Comparison of ENCODE assay signal across 30 cellular contexts in genomic region chr16:80120899-80121521, GRCh38.
DNase-seq lines count a peak whose midpoint lies in the region; ATAC-seq and TF ChIP-seq lines count a peak whose summit lies in the region.
"Had no signal": no experiment of that assay in that cellular context is flagged by ENCODE, and none has a peak within 500 bp of the region (broad histone marks: within the 10 kb centered on the region; RNA-seq: fewer than 3 reads in every experiment).

No MANE protein-coding gene starts in this region.

- H3K4me1 Mint-ChIP-seq in activated CD4-positive, alpha-beta T cell treated with anti-CD3 and anti-CD28 coated beads for 36 hours, result no peaks in the 10 kb centered on the region
- no peaks in the 10 kb centered on the region for H3K4me1 Mint-ChIP-seq in T-cell
- H3K4me1 Mint-ChIP-seq: activated B cell treated with CpG ODN at 0.5 μM for 24 hours; activated naive CD8-positive, alpha-beta T cell treated with anti-CD3 and anti-CD28 coated beads for 36 hours; H9 had no signal

- TF ChIP-seq POLR2A in stomach (IDR thresholded peaks at IDR 0.05), result no peak

- DNase-seq in NCI-H748 (lab: John Stamatoyannopoulos, UW; ENCODE audit: unreplicated experiment), result peak; percentile 39
- no peak for DNase-seq in NCI-H748 treated with DMSO at 0.1 percent for 48 hours (lab: John Stamatoyannopoulos, UW)
- DNase-seq in NCI-H1105 (lab: John Stamatoyannopoulos, UW), result peak; percentile 28
- peak; percentile 33 for DNase-seq in stomach
- no peak for DNase-seq in activated CD4-positive, alpha-beta T cell treated with anti-CD3 and anti-CD28 coated beads for 36 hours
- no peak for DNase-seq in T-cell
- DNase-seq in central memory CD4-positive, alpha-beta T cell, result no peak
- DNase-seq: activated B cell treated with CpG ODN at 0.5 μM for 24 hours; activated gamma-delta T cell; activated naive CD8-positive, alpha-beta T cell treated with anti-CD3 and anti-CD28 coated beads for 36 hours; activated T-cell treated with anti-CD3 and anti-CD28 coated beads, Interleukin-2, amount 50 U/mL, for 24 hours; AML-193; anterior cingulate cortex; CD4-positive, alpha-beta T cell; H9; islet precursor cell; left ventricle myocardium inferior; MG63; NCI-H146; NCI-H69; nucleus accumbens; SJCRH30; stimulated activated CD8-positive, alpha-beta memory T cell treated with anti-CD3 and anti-CD28 coated beads, Interleukin-4, amount 100 ng/mL, for 48 hours; uterus had no signal

- 45 to 70% (median 50%) methylated on average over 3 of the region's 3 CpGs for WGBS in stomach, 5 donors

- H3K36me3 ChIP-seq in stomach, result no peaks in the 10 kb centered on the region
- H3K36me3 ChIP-seq: left ventricle myocardium inferior, MG63, SJCRH30, thoracic aorta, uterus had no signal

- H3K9me3 Mint-ChIP-seq in activated CD4-positive, alpha-beta T cell treated with anti-CD3 and anti-CD28 coated beads for 36 hours (ENCODE audit: low read depth), result no peaks in the 10 kb centered on the region
- H3K9me3 Mint-ChIP-seq in T-cell, result no peaks in the 10 kb centered on the region
- H3K9me3 Mint-ChIP-seq: activated B cell treated with CpG ODN at 0.5 μM for 24 hours; activated naive CD8-positive, alpha-beta T cell treated with anti-CD3 and anti-CD28 coated beads for 36 hours; activated T-cell treated with anti-CD3 and anti-CD28 coated beads, Interleukin-2, amount 50 U/mL, for 24 hours; CD4-positive, alpha-beta T cell; H9; stimulated activated naive CD8-positive, alpha-beta T cell treated with anti-CD3 and anti-CD28 coated beads, Interleukin-15, Interleukin-2, amounts not matched to agents 100 ng/mL and 50 ng/mL, for 24 hours had no signal

- no peak overlapping the region for H3K27ac ChIP-seq in stomach
- H3K27ac ChIP-seq: HL-60, KMS-11, left ventricle myocardium inferior, SJCRH30, thoracic aorta had no signal

- no peak for TF ChIP-seq CTCF in stomach (IDR thresholded peaks at IDR 0.05)

- ATAC-seq in esophagus mucosa (peak; percentile 55), T-cell (replicated peaks in 1 of 4) (no peak)
- no peak for ATAC-seq in activated CD4-positive, alpha-beta T cell treated with anti-CD3 and anti-CD28 coated beads for 36 hours

- H3K27me3 ChIP-seq in stomach, result no peaks in the 10 kb centered on the region
- H3K27me3 ChIP-seq: MG63, SJCRH30, uterus had no signal

- no peak overlapping the region for H3K4me3 ChIP-seq in stomach
- H3K4me3 ChIP-seq: left ventricle myocardium inferior, MG63, SJCRH30, thoracic aorta, uterus had no signal

- POLR2A ChIA-PET in activated CD4-positive, alpha-beta T cell treated with anti-CD3 and anti-CD28 coated beads for 36 hours (lab: Charles Lee), result no interaction called here
- POLR2A ChIA-PET in T-cell (lab: Charles Lee), result interaction anchor here in 1 of 2 donors (0.7 kb wide), 1 partner anchor 14 kb away, joined by 4 read pairs; no protein-coding TSS in a partner anchor

- no peak for TF ChIP-seq EP300 in stomach (IDR thresholded peaks at IDR 0.05)

- no peak overlapping the region for H3K4me3 Mint-ChIP-seq in activated CD4-positive, alpha-beta T cell treated with anti-CD3 and anti-CD28 coated beads for 36 hours
- no peak overlapping the region for H3K4me3 Mint-ChIP-seq in T-cell
- H3K4me3 Mint-ChIP-seq: activated B cell treated with CpG ODN at 0.5 μM for 24 hours; activated naive CD8-positive, alpha-beta T cell treated with anti-CD3 and anti-CD28 coated beads for 36 hours; activated T-cell treated with anti-CD3 and anti-CD28 coated beads, Interleukin-2, amount 50 U/mL, for 24 hours; CD4-positive, alpha-beta T cell; H9; stimulated activated naive CD8-positive, alpha-beta T cell treated with anti-CD3 and anti-CD28 coated beads, Interleukin-15, Interleukin-2, amounts not matched to agents 100 ng/mL and 50 ng/mL, for 24 hours had no signal

- intact Hi-C loops in stomach (cut with DNase I; ENCODE audit: low total_unique reads), result no loop called here
- intact Hi-C loops in activated CD4-positive, alpha-beta T cell treated with anti-CD3 and anti-CD28 coated beads for 36 hours (cut with DNase I, micrococcal nuclease), result no loop called here

- CTCF ChIA-PET in activated CD4-positive, alpha-beta T cell treated with anti-CD3 and anti-CD28 coated beads for 36 hours (lab: Charles Lee), result no interaction called here
- CTCF ChIA-PET in T-cell (lab: Charles Lee), result interaction anchor here in 1 of 2 donors (0.5 to 0.6 kb wide), 2 partner anchors 172 to 1986 kb away, joined by 3 read pairs; no protein-coding TSS in a partner anchor

- no peak overlapping the region for H3K27ac Mint-ChIP-seq in activated CD4-positive, alpha-beta T cell treated with anti-CD3 and anti-CD28 coated beads for 36 hours
- no peak overlapping the region for H3K27ac Mint-ChIP-seq in T-cell
- H3K27ac Mint-ChIP-seq: activated B cell treated with CpG ODN at 0.5 μM for 24 hours; activated naive CD8-positive, alpha-beta T cell treated with anti-CD3 and anti-CD28 coated beads for 36 hours; activated T-cell treated with anti-CD3 and anti-CD28 coated beads, Interleukin-2, amount 50 U/mL, for 24 hours; CD4-positive, alpha-beta T cell; H9; progenitor cell of endocrine pancreas; stimulated activated naive CD8-positive, alpha-beta T cell treated with anti-CD3 and anti-CD28 coated beads, Interleukin-15, Interleukin-2, amounts not matched to agents 100 ng/mL and 50 ng/mL, for 24 hours had no signal

- H3K4me1 ChIP-seq in stomach, result peaks cover 0 to 17% (median 0%) of the 10 kb centered on the region in 4 donors
- H3K4me1 ChIP-seq: SJCRH30, uterus had no signal

- no peaks in the 10 kb centered on the region for H3K9me3 ChIP-seq in stomach
- H3K9me3 ChIP-seq: left ventricle myocardium inferior, MG63, SJCRH30, thoracic aorta, uterus had no signal

- H3K36me3 Mint-ChIP-seq in activated CD4-positive, alpha-beta T cell treated with anti-CD3 and anti-CD28 coated beads for 36 hours (ENCODE audit: low read depth), result no peaks in the 10 kb centered on the region
- H3K36me3 Mint-ChIP-seq in T-cell, result no peaks in the 10 kb centered on the region
- H3K36me3 Mint-ChIP-seq: activated naive CD8-positive, alpha-beta T cell treated with anti-CD3 and anti-CD28 coated beads for 36 hours had no signal

- H3K27me3 Mint-ChIP-seq in activated CD4-positive, alpha-beta T cell treated with anti-CD3 and anti-CD28 coated beads for 36 hours, result peaks cover 9% of the 10 kb centered on the region
- peaks cover 0 to 31% of the 10 kb centered on the region in 2 donors for H3K27me3 Mint-ChIP-seq in T-cell
- H3K27me3 Mint-ChIP-seq: activated B cell treated with CpG ODN at 0.5 μM for 24 hours; activated naive CD8-positive, alpha-beta T cell treated with anti-CD3 and anti-CD28 coated beads for 36 hours; stimulated activated naive CD8-positive, alpha-beta T cell treated with anti-CD3 and anti-CD28 coated beads, Interleukin-15, Interleukin-2, amounts not matched to agents 100 ng/mL and 50 ng/mL, for 24 hours had no signal

Comparison
In these comparisons a context has a peak if more than half of its experiments do, and no peak if none do; other contexts are left out.
1. DNase-seq: peak in NCI-H748 (single experiment), NCI-H1105 (single experiment) and stomach (single experiment); none in NCI-H748 treated with DMSO at 0.1 percent for 48 hours (single experiment), activated CD4-positive, alpha-beta T cell treated with anti-CD3 and anti-CD28 coated beads for 36 hours (single experiment), T-cell (0 of 34) and central memory CD4-positive, alpha-beta T cell (single experiment).